In genomic region chr2:64649626-64650025, GRCh38 we compare ENCODE assay signal across 8 cellular contexts. TPM values are rescaled to one million over a fixed set of nuclear protein-coding genes. Genes with fewer than 3 reads are reported as not detected.
A peak's percentile ranks its signal among the peaks of the same experiment; 100 is the strongest.
DNase-seq lines count a peak whose midpoint lies in the region; ATAC-seq, FAIRE-seq and TF ChIP-seq lines count a peak whose summit lies in the region.

No MANE protein-coding gene starts in this region.

- intact Hi-C loops in activated naive CD4-positive, alpha-beta T cell treated with anti-CD3 and anti-CD28 coated beads for 36 hours (cut with micrococcal nuclease): loop anchor here (5.0 to 10.0 kb wide), 4 partner anchors 335 to 805 kb away; partner anchors contain the start of genes SLC1A4, SPRED2 and UGP2
- intact Hi-C loops in K562 (cut with micrococcal nuclease): loop anchor here (2.0 kb wide), 2 partner anchors 43 to 127 kb away; no protein-coding TSS in a partner anchor

- no peaks in the 10 kb centered on the region for H3K27me3 Mint-ChIP-seq in activated naive CD4-positive, alpha-beta T cell treated with anti-CD3 and anti-CD28 coated beads for 36 hours (ENCODE audit: low read depth)
- peaks cover 6% of the 10 kb centered on the region for H3K27me3 Mint-ChIP-seq in activated naive CD4-positive, alpha-beta T cell treated with anti-CD3 and anti-CD28 coated beads, Interleukin-2, amount 10 ng/mL, durations not matched to agents 7 days and 5 days
- no peaks in the 10 kb centered on the region for H3K27me3 Mint-ChIP-seq in type B pancreatic cell

- H3K4me3 ChIP-seq in K562 (peak overlapping the region; percentile 19; the same call in 1 of the 2 replicates), mesodermal cell (ENCODE audit: extremely low read depth, insufficient read depth, low read length, poor library complexity, severe bottlenecking) (no peak overlapping the region)

- DNase-seq in activated naive CD4-positive, alpha-beta T cell treated with anti-CD3 and anti-CD28 coated beads for 36 hours: no peak
- no peak for DNase-seq in activated naive CD4-positive, alpha-beta T cell treated with anti-CD3 and anti-CD28 coated beads, Interleukin-2, amount 10 ng/mL, durations not matched to agents 7 days and 5 days
- DNase-seq in K562 (ENCODE audit: extremely low read depth in 1 of 4, low spot score in 3 of 4) (peak in 2 of 4 experiments; percentile 50 to 73), type B pancreatic cell (ENCODE audit: extremely low spot score, unreplicated experiment) (no peak), HTR-8/SVneo (ENCODE audit: insufficient read length, low spot score) (no peak)

- WGBS in K562 (ENCODE audit: insufficient coverage, low coverage, missing lambda C conversion rate): 18% methylated on average over 5 of the region's 5 CpGs
- 57 to 71% methylated on average over 3 of the region's 5 CpGs for WGBS in mesodermal cell (ENCODE audit: insufficient coverage in 2 of 2), 2 experiments

- peaks cover 90% of the 10 kb centered on the region for H3K79me2 ChIP-seq in K562 (ENCODE audit: control insufficient read depth, insufficient read depth, low read length)

- CTCF ChIA-PET in activated naive CD4-positive, alpha-beta T cell treated with anti-CD3 and anti-CD28 coated beads for 36 hours (lab: Charles Lee): interaction anchor here (0.6 to 11.2 kb wide), 15 partner anchors 9 to 223 kb away, joined by 3 to 105 read pairs (median 4); no protein-coding TSS in a partner anchor
- CTCF ChIA-PET in activated naive CD4-positive, alpha-beta T cell treated with anti-CD3 and anti-CD28 coated beads, Interleukin-2, amount 10 ng/mL, durations not matched to agents 7 days and 5 days (lab: Charles Lee): interaction anchor here (0.7 to 6.6 kb wide), 13 partner anchors 9 to 264 kb away, joined by 3 to 53 read pairs (median 3); no protein-coding TSS in a partner anchor
- CTCF ChIA-PET in K562 (lab: Yijun Ruan, JAX; ENCODE audit: low intra/inter-chr PET ratio): no interaction called here

- in situ Hi-C loops in K562 (cut with MboI): no loop called here

- TF ChIP-seq CTCF in K562 (IDR thresholded peaks at IDR 0.05 in 2 of 3, conservative IDR thresholded peaks at IDR 0.05 in 1 of 3; ENCODE audit: insufficient read depth in 2 of 3, low read depth in 1 of 3, low read length in 3 of 3) (no peak), type B pancreatic cell (conservative IDR thresholded peaks at IDR 0.05) (no peak)

- TF ChIP-seq RAD21 in K562 (CRISPR knock-in tag; conservative IDR thresholded peaks at IDR 0.05 in 1 of 2, IDR thresholded peaks at IDR 0.05 in 1 of 2): no peak

- H3K9me3 Mint-ChIP-seq in activated naive CD4-positive, alpha-beta T cell treated with anti-CD3 and anti-CD28 coated beads for 36 hours: no peaks in the 10 kb centered on the region
- H3K9me3 Mint-ChIP-seq in activated naive CD4-positive, alpha-beta T cell treated with anti-CD3 and anti-CD28 coated beads, Interleukin-2, amount 10 ng/mL, durations not matched to agents 7 days and 5 days: no peaks in the 10 kb centered on the region
- H3K9me3 Mint-ChIP-seq in type B pancreatic cell: no peaks in the 10 kb centered on the region

- H2AFZ ChIP-seq in K562 (ENCODE audit: low read depth, low read length): no peak overlapping the region

- POLR2A ChIA-PET in K562 (lab: Yijun Ruan, JAX): interaction anchor here (0.7 to 4.7 kb wide), 16 partner anchors 9 to 219 kb away, joined by 3 to 14 read pairs (median 4); no protein-coding TSS in a partner anchor

- no peaks in the 10 kb centered on the region for H3K9me3 ChIP-seq in K562 (replicated peaks; ENCODE audit: control insufficient read depth, insufficient read depth, low read depth, low read length)
- no peaks in the 10 kb centered on the region for H3K9me3 ChIP-seq in mesodermal cell (ENCODE audit: control insufficient read depth, low read length)

- H4K20me1 ChIP-seq in K562 (replicated peaks; ENCODE audit: control insufficient read depth, insufficient read depth, low read length): peaks cover 29% of the 10 kb centered on the region

- H3K36me3 ChIP-seq in K562 (ENCODE audit: control insufficient read depth, insufficient read depth, low read length) (no peaks in the 10 kb centered on the region), mesodermal cell (ENCODE audit: control insufficient read depth, insufficient read depth, low read length) (no peaks in the 10 kb centered on the region)

- H3K4me3 Mint-ChIP-seq in activated naive CD4-positive, alpha-beta T cell treated with anti-CD3 and anti-CD28 coated beads for 36 hours: no peak overlapping the region
- H3K4me3 Mint-ChIP-seq in activated naive CD4-positive, alpha-beta T cell treated with anti-CD3 and anti-CD28 coated beads, Interleukin-2, amount 10 ng/mL, durations not matched to agents 7 days and 5 days: no peak overlapping the region
- peak overlapping the region; percentile 87 for H3K4me3 Mint-ChIP-seq in type B pancreatic cell

- peaks cover 62% of the 10 kb centered on the region for H3K4me1 Mint-ChIP-seq in activated naive CD4-positive, alpha-beta T cell treated with anti-CD3 and anti-CD28 coated beads for 36 hours (ENCODE audit: low read depth)
- peaks cover 63% of the 10 kb centered on the region for H3K4me1 Mint-ChIP-seq in activated naive CD4-positive, alpha-beta T cell treated with anti-CD3 and anti-CD28 coated beads, Interleukin-2, amount 10 ng/mL, durations not matched to agents 7 days and 5 days
- peaks cover 69% of the 10 kb centered on the region for H3K4me1 Mint-ChIP-seq in type B pancreatic cell (ENCODE audit: unreplicated experiment)

- peaks cover 18 to 44% of the 10 kb centered on the region in 2 experiments for H3K4me1 ChIP-seq in K562 (replicated peaks in 1 of 2; ENCODE audit: control insufficient read depth in 2 of 2, insufficient read depth in 2 of 2, low read length in 2 of 2)
- peaks cover 45% of the 10 kb centered on the region for H3K4me1 ChIP-seq in mesodermal cell (ENCODE audit: control insufficient read depth, insufficient read depth, low read length, poor library complexity, severe bottlenecking)

- H3K27me3 ChIP-seq in K562 (ENCODE audit: control insufficient read depth in 2 of 2, insufficient read depth in 2 of 2, low read length in 2 of 2): no peaks in the 10 kb centered on the region

- peak; percentile 71 for FAIRE-seq in K562 (lab: Jason Lieb, UNC)
- no peak for FAIRE-seq in HTR-8/SVneo (lab: Jason Lieb, UNC)

- TF ChIP-seq POLR2A in K562 (conservative IDR thresholded peaks at IDR 0.05): no peak

- no TSS peak for BruUV-seq in K562 (replicated peaks; lab: Mats Ljungman, UMichigan)

- H3K27ac ChIP-seq in K562 (ENCODE audit: extremely low read depth, low read depth, low read length) (peak overlapping the region; percentile 73), mesodermal cell (ENCODE audit: low read depth, low read length, severe bottlenecking) (peak overlapping the region; percentile 37)

- peak overlapping the region; percentile 72 for H3K4me2 ChIP-seq in K562 (ENCODE audit: insufficient read depth, low read length)

- no peaks in the 10 kb centered on the region for H3K9me1 ChIP-seq in K562 (ENCODE audit: control insufficient read depth, insufficient read depth, low read length)

- no peak for TF ChIP-seq EP300 in K562 (IDR thresholded peaks at IDR 0.05; ENCODE audit: low read length)

- H3K9ac ChIP-seq in K562 (ENCODE audit: insufficient read depth in 1 of 2, low read depth in 2 of 2, low read length in 2 of 2): peak overlapping the region; percentile 39 to 88

- H3K27ac Mint-ChIP-seq in activated naive CD4-positive, alpha-beta T cell treated with anti-CD3 and anti-CD28 coated beads for 36 hours: peak overlapping the region; percentile 26
- H3K27ac Mint-ChIP-seq in activated naive CD4-positive, alpha-beta T cell treated with anti-CD3 and anti-CD28 coated beads, Interleukin-2, amount 10 ng/mL, durations not matched to agents 7 days and 5 days: no peak overlapping the region
- peak overlapping the region; percentile 98 for H3K27ac Mint-ChIP-seq in type B pancreatic cell

- peak; percentile 45 for ATAC-seq in K562
- ATAC-seq in GM21390 (IDR thresholded peaks at IDR 0.05; ENCODE audit: unreplicated experiment): no peak
- ATAC-seq in HG03039 (IDR thresholded peaks at IDR 0.05; ENCODE audit: unreplicated experiment): no peak

- peaks cover 1% of the 10 kb centered on the region for H3K36me3 Mint-ChIP-seq in activated naive CD4-positive, alpha-beta T cell treated with anti-CD3 and anti-CD28 coated beads for 36 hours (ENCODE audit: low read depth)
- no peaks in the 10 kb centered on the region for H3K36me3 Mint-ChIP-seq in activated naive CD4-positive, alpha-beta T cell treated with anti-CD3 and anti-CD28 coated beads, Interleukin-2, amount 10 ng/mL, durations not matched to agents 7 days and 5 days
- no peaks in the 10 kb centered on the region for H3K36me3 Mint-ChIP-seq in type B pancreatic cell

TF ChIP-seq in K562, 482 proteins besides CTCF, POLR2A, EP300 and RAD21 (continues in another document):
- 0 out of 2 replicates have a peak, but pooled peaks have one; percentile 12 for TF ChIP-seq TEAD4 (IDR thresholded peaks at IDR 0.05; ENCODE audit: low read length)
- TF ChIP-seq TEAD4 (CRISPR knock-in tag; IDR thresholded peaks at IDR 0.05; ENCODE audit: borderline replicate concordance): no peak
- TF ChIP-seq ZNF316 (IDR thresholded peaks at IDR 0.05): peak; percentile 26; the same call in 1 of the 2 replicates
- 0 out of 2 replicates have a peak, but pooled peaks have one; percentile 27 for TF ChIP-seq CREB1 (IDR thresholded peaks at IDR 0.05)
- TF ChIP-seq CREB1 (CRISPR knock-in tag; IDR thresholded peaks at IDR 0.05): no peak

RNA-seq across cellular contexts. Expression of gene SERTAD2, which starts 4.1 kb away (rescaled TPM):
- 10 to 100 TPM; 11.4 to 11.6 TPM for total RNA-seq in activated naive CD4-positive, alpha-beta T cell treated with anti-CD3 and anti-CD28 coated beads for 36 hours
- total RNA-seq in K562 (2011; cell fraction: chromatin; rRNA removed; ENCODE audit: low replicate concordance): 9.0 and 18.6 TPM in 2 replicates
- total RNA-seq in K562 (2011; cell fraction: nucleolus; rRNA removed): 8.2 and 9.5 TPM in 2 replicates
- 17.8 and 37.0 TPM in 2 replicates for total RNA-seq in K562 (2011; cell fraction: nucleoplasm; rRNA removed)
- total RNA-seq in K562 (2014; rRNA removed): 5.3 and 5.9 TPM in 2 replicates
- total RNA-seq in K562 (2014; rRNA removed; fragmentation: Illumina TruSeq; extraction: Trizol): 5.7 and 6.1 TPM in 2 replicates
- total RNA-seq in K562 (2015; rRNA removed; fragmentation: Illumina TruSeq; extraction: Trizol): 6.5 and 7.1 TPM in 2 replicates
- 11.3 and 11.6 TPM in 2 replicates for total RNA-seq in K562 (2021)
- polyA plus RNA-seq in K562 (2011; rRNA removed): 5.9 and 6.6 TPM in 2 replicates
- polyA plus RNA-seq in K562 (2011; cell fraction: cytosol; rRNA removed): 6.1 and 8.2 TPM in 2 replicates
- 5.4 and 7.0 TPM in 2 replicates for polyA plus RNA-seq in K562 (2011; cell fraction: nucleus; rRNA removed)
- 10.7 and 11.1 TPM in 2 replicates for polyA plus RNA-seq in K562 (2012)
- 9.4 and 12.5 TPM in 2 replicates for polyA plus RNA-seq in K562 (2014; fragmentation: Illumina TruSeq; extraction: Trizol)
- 1 to 10 TPM; 3.0 to 3.4 TPM for polyA plus RNA-seq in K562 (2014; fragmentation: Nextera tagmentation; extraction: Ambion mirVana)
- 6.3 and 7.5 TPM in 2 replicates for polyA plus RNA-seq in K562 (2014; rRNA removed)
- polyA minus RNA-seq in K562 (2011; rRNA and poly(A)+ RNA removed): 11.4 and 12.5 TPM in 2 replicates
- 5.9 and 8.6 TPM in 2 replicates for polyA minus RNA-seq in K562 (2011; cell fraction: cytosol; rRNA and poly(A)+ RNA removed)
- polyA minus RNA-seq in K562 (2011; cell fraction: nucleus; rRNA and poly(A)+ RNA removed): 7.7 and 10.0 TPM in 2 replicates
- polyA plus RNA-seq in mesodermal cell (2013, experiment 1 of 2): 29.9 TPM
- 20.5 TPM for polyA plus RNA-seq in mesodermal cell (2013, experiment 2 of 2)
- 19.2 and 26.2 TPM in 2 replicates for total RNA-seq in type B pancreatic cell (ENCODE audit: low replicate concordance)
